17 cellular contexts compared by ENCODE assay signal in the genomic region with DNA sequence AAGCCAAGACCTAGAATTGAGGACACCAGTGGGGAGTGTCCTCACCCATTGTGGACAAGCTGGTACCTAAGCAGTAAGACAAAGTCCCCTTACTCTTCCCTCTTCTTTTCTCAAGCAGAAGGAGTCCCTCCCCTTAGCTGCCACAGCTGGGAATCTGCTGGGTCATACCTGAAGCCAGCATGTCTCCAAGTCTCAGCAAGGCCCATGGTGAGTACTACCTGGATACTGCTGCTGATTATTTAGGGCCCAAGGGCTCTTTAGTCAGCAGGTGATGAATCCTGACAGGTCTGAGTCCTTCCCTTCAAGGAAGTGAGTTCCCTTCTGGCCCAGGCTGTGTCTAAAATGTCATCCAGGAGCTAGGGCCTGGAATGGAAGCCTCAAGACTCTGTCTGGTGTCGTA.
DNase-seq lines count a peak whose midpoint lies in the region; ATAC-seq, FAIRE-seq and TF ChIP-seq lines count a peak whose summit lies in the region.
"Had no signal": no experiment of that assay in that cellular context is flagged by ENCODE, and none has a peak within 500 bp of the region (broad histone marks: within the 10 kb centered on the region; RNA-seq: fewer than 3 reads in every experiment).

No MANE protein-coding gene starts in this region.

- H3K27me3 Mint-ChIP-seq in H9 (ENCODE audit: low read depth) (no peaks in the 10 kb centered on the region), T-cell (peaks cover 3 to 6% of the 10 kb centered on the region in 2 donors)

- H2BK15ac ChIP-seq in H9 (ENCODE audit: low read depth, low read length) (no peak overlapping the region), mesendoderm (replicated peaks; ENCODE audit: low read depth) (no peak overlapping the region)

- no peaks in the 10 kb centered on the region for H3F3A ChIP-seq in PC-3 (ENCODE audit: low read length, unreplicated experiment)

- H3K4ac ChIP-seq in H9 (ENCODE audit: low read depth, low read length) (no peak overlapping the region), mesendoderm (ENCODE audit: low read depth, low read length) (no peak overlapping the region)

- in situ Hi-C loops in GM13976 (cut with MboI; ENCODE audit: low sequenced_read_pairs, unreplicated experiment) = no loop called here

- H3K4me1 ChIP-seq in H9 (ENCODE audit: insufficient read depth, low read length) (no peaks in the 10 kb centered on the region), PC-3 (ENCODE audit: insufficient read depth, low read length) (no peaks in the 10 kb centered on the region), mesendoderm (ENCODE audit: control insufficient read depth, low read depth, low read length) (no peaks in the 10 kb centered on the region)
- H3K4me1 ChIP-seq: BE2C, HAP-1 had no signal

- H3K9me3 ChIP-seq in H9 (ENCODE audit: control insufficient read depth, low read depth, low read length) = no peaks in the 10 kb centered on the region
- H3K9me3 ChIP-seq in PC-3 (ENCODE audit: low read length) = no peaks in the 10 kb centered on the region
- H3K9me3 ChIP-seq: BE2C, HAP-1 had no signal

- H3K9me2 ChIP-seq in PC-3 (replicated peaks; ENCODE audit: low read length) = no peaks in the 10 kb centered on the region

- no CpG with 5 or more reads among the region's 1 CpG for WGBS in H9 (ENCODE audit: extremely low coverage, insufficient read length, low lambda C conversion rate)
- WGBS in mesendoderm (ENCODE audit: extremely low coverage, insufficient coverage, low lambda C conversion rate) = no CpG with 5 or more reads among the region's 1 CpG

- no peak overlapping the region for H3K4me3 ChIP-seq in PC-3 (ENCODE audit: low read length)
- no peak overlapping the region for H3K4me3 ChIP-seq in epithelial cell of esophagus (ENCODE audit: low read length)
- H3K4me3 ChIP-seq in mesendoderm (ENCODE audit: low read length) = no peak overlapping the region
- H3K4me3 ChIP-seq: GM23248, HAP-1 had no signal

- no peaks in the 10 kb centered on the region for H4K20me1 ChIP-seq in H9 (ENCODE audit: control insufficient read depth, insufficient read depth, insufficient read length)
- no peaks in the 10 kb centered on the region for H4K20me1 ChIP-seq in PC-3 (ENCODE audit: low read length)

- H3K23ac ChIP-seq in H9 (ENCODE audit: insufficient read length, low read depth, low read length) (no peak overlapping the region), mesendoderm (ENCODE audit: low read length) (no peak overlapping the region)

- H4K91ac ChIP-seq in H9 (ENCODE audit: insufficient read length, low read depth, low read length) = no peak overlapping the region

- H3K9ac ChIP-seq in H9 (ENCODE audit: extremely low read depth, insufficient read length, low read length) (no peak overlapping the region), PC-3 (ENCODE audit: low read length) (no peak overlapping the region), mesendoderm (ENCODE audit: low read length) (no peak overlapping the region)
- H3K9ac ChIP-seq: GM23248 had no signal

- no peaks in the 10 kb centered on the region for H3K36me3 ChIP-seq in PC-3 (ENCODE audit: low read depth, low read length)
- no peaks in the 10 kb centered on the region for H3K36me3 ChIP-seq in mesendoderm (ENCODE audit: control insufficient read depth, insufficient read depth, low read length)
- H3K36me3 ChIP-seq: BE2C, HAP-1 had no signal

- H3K4me1 Mint-ChIP-seq in H9 (peaks cover 3 to 10% of the 10 kb centered on the region in 2 experiments), T-cell (peaks cover 2 to 8% (median 2%) of the 10 kb centered on the region in 3 donors)

- POLR2A ChIA-PET in PC-3 (lab: Charles Lee; ENCODE audit: unreplicated experiment) (no interaction called here), T-cell (lab: Charles Lee) (no interaction called here)

- H4K8ac ChIP-seq in H9 (replicated peaks; ENCODE audit: insufficient read length, low read depth, low read length) = no peak overlapping the region
- H4K8ac ChIP-seq in mesendoderm (ENCODE audit: low read depth, low read length) = no peak overlapping the region

- H3K4me2 ChIP-seq in H9 (ENCODE audit: insufficient read depth, insufficient read length, low read length) (no peak overlapping the region), PC-3 (ENCODE audit: low read length) (no peak overlapping the region), mesendoderm (ENCODE audit: low read length) (no peak overlapping the region)

- H3K79me1 ChIP-seq in H9 (ENCODE audit: insufficient read depth, low read depth, low read length, poor library complexity, severe bottlenecking) = no peaks in the 10 kb centered on the region
- H3K79me1 ChIP-seq in mesendoderm (ENCODE audit: low read length) = no peaks in the 10 kb centered on the region

- H4K5ac ChIP-seq in H9 (ENCODE audit: insufficient read length, low read depth, low read length) = no peak overlapping the region
- H4K5ac ChIP-seq in mesendoderm (ENCODE audit: low read length) = no peak overlapping the region

- H2BK120ac ChIP-seq in H9 (ENCODE audit: low read depth, low read length, poor library complexity, severe bottlenecking) (no peak overlapping the region), mesendoderm (ENCODE audit: low read depth, low read length) (no peak overlapping the region)

- no peak overlapping the region for H3K18ac ChIP-seq in H9 (ENCODE audit: insufficient read length, low read depth, low read length)
- no peak overlapping the region for H3K18ac ChIP-seq in mesendoderm (ENCODE audit: low read length)

- no peak overlapping the region for H2AK5ac ChIP-seq in H9 (ENCODE audit: insufficient read length, low read length)
- no peak overlapping the region for H2AK5ac ChIP-seq in mesendoderm (ENCODE audit: low read length)

- no peak for FAIRE-seq in urothelium cell line (lab: Jason Lieb, UNC)
- FAIRE-seq: A204.1, GM18507, HepG2 had no signal

- H3K23me2 ChIP-seq in H9 (ENCODE audit: insufficient read length, low read depth, low read length, poor library complexity, severe bottlenecking) = no peaks in the 10 kb centered on the region

- H3K27ac Mint-ChIP-seq in H9 = peak overlapping the region in 2 of 3 experiments; percentile 44 to 82; a peak in 3 of 7 replicates
- no peak overlapping the region for H3K27ac Mint-ChIP-seq in T-cell
- H3K27ac Mint-ChIP-seq: CD8-positive, alpha-beta T cell had no signal

- BruUV-seq in PC-3 (replicated peaks; lab: Mats Ljungman, UMichigan) = no TSS peak

- H2AFZ ChIP-seq in H9 (ENCODE audit: low read length) (no peak overlapping the region), PC-3 (ENCODE audit: low read length) (no peak overlapping the region)
- H2AFZ ChIP-seq: GM23248 had no signal

- H3K9me3 Mint-ChIP-seq in H9 = no peaks in the 10 kb centered on the region
- peaks cover 11 to 17% (median 15%) of the 10 kb centered on the region in 3 donors for H3K9me3 Mint-ChIP-seq in T-cell

- no peak for DNase-seq in H9
- DNase-seq in PC-3 = peak; percentile 9
- DNase-seq in epithelial cell of esophagus (ENCODE audit: low read depth) = peak; percentile 92
- peak; percentile 21 for DNase-seq in mesendoderm
- no peak for DNase-seq in GM13976 (ENCODE audit: low spot score)
- DNase-seq in urothelium cell line (ENCODE audit: low spot score) = no peak
- DNase-seq in T-cell = no peak
- DNase-seq: BE2C; CD8-positive, alpha-beta T cell; COR-L47; GDM1; GM23248 had no signal

- ATAC-seq in PC-3 (no peak), T-cell (replicated peaks in 1 of 4) (no peak)
- ATAC-seq: CD8-positive, alpha-beta T cell; HepG2 had no signal

- no peak overlapping the region for H3T11ph ChIP-seq in H9 (ENCODE audit: low read length)

- H3K36me3 Mint-ChIP-seq in H9 (ENCODE audit: insufficient read depth in 1 of 3, low read depth in 3 of 3) = no peaks in the 10 kb centered on the region; a peak in 2 of 7 replicates
- no peaks in the 10 kb centered on the region for H3K36me3 Mint-ChIP-seq in T-cell
- H3K36me3 Mint-ChIP-seq: CD8-positive, alpha-beta T cell had no signal

- H2BK12ac ChIP-seq in H9 (ENCODE audit: insufficient read length, low read depth, low read length) = no peak overlapping the region

- H3K56ac ChIP-seq in H9 (ENCODE audit: insufficient read length, low read depth, low read length) (no peak overlapping the region), mesendoderm (ENCODE audit: low read length) (no peak overlapping the region)

- H3K79me2 ChIP-seq in H9 (ENCODE audit: insufficient read depth, low read length) = no peaks in the 10 kb centered on the region
- H3K79me2 ChIP-seq in PC-3 (ENCODE audit: low read length) = no peaks in the 10 kb centered on the region
- H3K79me2 ChIP-seq in mesendoderm (ENCODE audit: control insufficient read depth, insufficient read depth, low read length) = no peaks in the 10 kb centered on the region

- H3K4me3 Mint-ChIP-seq in H9 (no peak overlapping the region), T-cell (no peak overlapping the region)
- H3K4me3 Mint-ChIP-seq: CD8-positive, alpha-beta T cell had no signal

- H3K14ac ChIP-seq in H9 (ENCODE audit: insufficient read depth, low read length) = no peak overlapping the region

- intact Hi-C loops in PC-3 (cut with micrococcal nuclease) = no loop called here

- TF ChIP-seq CTCF in H9 (conservative IDR thresholded peaks at IDR 0.05) = no peak
- TF ChIP-seq CTCF in PC-3 (conservative IDR thresholded peaks at IDR 0.05; ENCODE audit: low read depth, low read length) = no peak
- TF ChIP-seq CTCF in epithelial cell of esophagus (IDR thresholded peaks at IDR 0.05; ENCODE audit: insufficient read depth, low read depth, low read length, missing control alignments) = no peak
- no peak for TF ChIP-seq CTCF in GM13976 (IDR thresholded peaks at IDR 0.05; ENCODE audit: borderline replicate concordance, control extremely low read depth, extremely low read depth, insufficient read depth, missing control alignments)

- H3K27ac ChIP-seq in H9 (ENCODE audit: insufficient read length, low read depth, low read length) (no peak overlapping the region), PC-3 (ENCODE audit: low read length) (no peak overlapping the region), mesendoderm (ENCODE audit: low read depth, low read length) (no peak overlapping the region)
- H3K27ac ChIP-seq: C4-2B, GM23248 had no signal

- no peaks in the 10 kb centered on the region for H3K27me3 ChIP-seq in H9 (ENCODE audit: insufficient read depth, low read length)
- H3K27me3 ChIP-seq in PC-3 (ENCODE audit: low read length) = no peaks in the 10 kb centered on the region
- no peaks in the 10 kb centered on the region for H3K27me3 ChIP-seq in mesendoderm (ENCODE audit: insufficient read depth, low read length, poor library complexity)
- H3K27me3 ChIP-seq: BE2C had no signal

- CTCF ChIA-PET in PC-3 (lab: Charles Lee) (no interaction called here), T-cell (lab: Charles Lee) (no interaction called here)

- no peak overlapping the region for H2BK20ac ChIP-seq in H9 (ENCODE audit: low read depth, low read length, poor library complexity, severe bottlenecking)

- no peak overlapping the region for H2BK5ac ChIP-seq in H9 (ENCODE audit: insufficient read length, low read length)
- no peak overlapping the region for H2BK5ac ChIP-seq in mesendoderm (ENCODE audit: low read length)

Comparison
In these comparisons a context has a peak if more than half of its experiments do, and no peak if none do; other contexts are left out.
1. DNase-seq: peak in PC-3 (single experiment), epithelial cell of esophagus (single experiment) and mesendoderm (single experiment); none in H9 (single experiment), GM13976 (single experiment), urothelium cell line (single experiment) and T-cell (0 of 34).
2. H3K27ac Mint-ChIP-seq: peak in H9 (2 of 3); none in T-cell (0 of 2).